Comparison of ENCODE assay signal across 21 cellular contexts in genomic region chr16:70151391-70151790, GRCh38. TPM values are rescaled to one million over a fixed set of nuclear protein-coding genes. Genes with fewer than 3 reads are reported as not detected.
DNase-seq lines count a peak whose midpoint lies in the region; ATAC-seq, FAIRE-seq and TF ChIP-seq lines count a peak whose summit lies in the region.
"Had no signal": no experiment of that assay in that cellular context is flagged by ENCODE, and none has a peak within 500 bp of the region (broad histone marks: within the 10 kb centered on the region; RNA-seq: fewer than 3 reads in every experiment).

No MANE protein-coding gene starts in this region.

- H3K4me3 ChIP-seq in CD8-positive, alpha-beta memory T cell (ENCODE audit: low read length): no peak overlapping the region
- H3K4me3 ChIP-seq in kidney (ENCODE audit: low read length in 2 of 2): no peak overlapping the region
- H3K4me3 ChIP-seq: adrenal gland; BLaER1 treated with 17β-estradiol and CSF1 and Interleukin-3, amounts not matched to agents 10 nM and 100 nM; vagina had no signal

- peaks cover 38% of the 10 kb centered on the region for H3K36me3 ChIP-seq in CD8-positive, alpha-beta memory T cell (ENCODE audit: insufficient read depth, low read length)
- peaks cover 32 to 38% of the 10 kb centered on the region in 2 donors for H3K36me3 ChIP-seq in kidney (ENCODE audit: control insufficient read depth in 1 of 2, insufficient read depth in 2 of 2, low read length in 2 of 2)

- FAIRE-seq in kidney (lab: Jason Lieb, UNC): no peak
- FAIRE-seq: endothelial cell of umbilical vein had no signal

- intact Hi-C loops in kidney (cut with DNase I): no loop called here

- H3K4me1 Mint-ChIP-seq in CD8-positive, alpha-beta memory T cell: peaks cover 6 to 10% (median 9%) of the 10 kb centered on the region in 3 donors
- H3K4me1 Mint-ChIP-seq: mesothelial cell of epicardium; stimulated activated naive B cell treated with anti-CD40 and anti-IgM and Interleukin-4, amounts not matched to agents 10 μg/mL and 1 μg/mL and 100 μg/mL, for 72 hours had no signal

- no peaks in the 10 kb centered on the region for H3K9me3 Mint-ChIP-seq in CD8-positive, alpha-beta memory T cell
- H3K9me3 Mint-ChIP-seq: mesothelial cell of epicardium; stimulated activated naive B cell treated with anti-CD40 and anti-IgM and Interleukin-4, amounts not matched to agents 10 μg/mL and 1 μg/mL and 100 μg/mL, for 72 hours had no signal

- H3K9ac ChIP-seq in kidney (ENCODE audit: low read length in 2 of 2): no peak overlapping the region

- DNase-seq in 8988T (peak; percentile 18), NCI-H2029 treated with DMSO at 0.1 percent for 48 hours (lab: John Stamatoyannopoulos, UW) (peak; percentile 32), kidney (no peak), HCEC 1CT (no peak)
- no peak for DNase-seq in CD8-positive, alpha-beta memory T cell
- DNase-seq: activated CD4-positive, CD25-positive, alpha-beta regulatory T cell; adrenal gland; Kasumi-1; NCI-H1436 treated with DMSO at 0.1 percent for 48 hours; NCI-H82; nucleus accumbens; stimulated activated naive B cell treated with anti-CD40 and anti-IgM and Interleukin-4, amounts not matched to agents 10 μg/mL and 1 μg/mL and 100 μg/mL, for 72 hours had no signal

- H3K36me3 Mint-ChIP-seq in CD8-positive, alpha-beta memory T cell: peaks cover 15 to 65% (median 21%) of the 10 kb centered on the region in 3 donors

- CTCF ChIA-PET in CD8-positive, alpha-beta memory T cell (lab: Charles Lee): no interaction called here

- no peak overlapping the region for H3K4me3 Mint-ChIP-seq in CD8-positive, alpha-beta memory T cell
- H3K4me3 Mint-ChIP-seq: mesothelial cell of epicardium; stimulated activated naive B cell treated with anti-CD40 and anti-IgM and Interleukin-4, amounts not matched to agents 10 μg/mL and 1 μg/mL and 100 μg/mL, for 72 hours had no signal

- no peak overlapping the region for H3K27ac ChIP-seq in CD8-positive, alpha-beta memory T cell (ENCODE audit: low read depth, low read length)
- no peak overlapping the region for H3K27ac ChIP-seq in kidney (ENCODE audit: low read depth in 2 of 2, low read length in 2 of 2)
- H3K27ac ChIP-seq: adrenal gland; BLaER1 treated with 17β-estradiol and CSF1 and Interleukin-3, amounts not matched to agents 10 nM and 100 nM; HL-60; vagina had no signal

- POLR2A ChIA-PET in CD8-positive, alpha-beta memory T cell (lab: Charles Lee): no interaction called here

- H3K27ac Mint-ChIP-seq in CD8-positive, alpha-beta memory T cell: peak overlapping the region in 5 of 8 donors; percentile 1 to 83 (median 30)
- H3K27ac Mint-ChIP-seq: mesothelial cell of epicardium had no signal

- H3K9me3 ChIP-seq in CD8-positive, alpha-beta memory T cell (ENCODE audit: low read length): no peaks in the 10 kb centered on the region
- H3K9me3 ChIP-seq in kidney (ENCODE audit: control insufficient read depth in 1 of 2, low read length in 2 of 2): no peaks in the 10 kb centered on the region
- H3K9me3 ChIP-seq: adrenal gland; BLaER1 treated with 17β-estradiol and CSF1 and Interleukin-3, amounts not matched to agents 10 nM and 100 nM; vagina had no signal

- peak; percentile 2 for TF ChIP-seq CTCF in kidney (IDR thresholded peaks at IDR 0.05; ENCODE audit: borderline replicate concordance, extremely low read depth, insufficient read depth)

- H3K4me1 ChIP-seq in CD8-positive, alpha-beta memory T cell (ENCODE audit: insufficient read depth, low read length): no peaks in the 10 kb centered on the region
- no peaks in the 10 kb centered on the region for H3K4me1 ChIP-seq in kidney (ENCODE audit: control insufficient read depth in 1 of 2, insufficient read depth in 1 of 2, low read depth in 1 of 2, low read length in 2 of 2)
- H3K4me1 ChIP-seq: adrenal gland; BLaER1 treated with 17β-estradiol and CSF1 and Interleukin-3, amounts not matched to agents 10 nM and 100 nM; vagina had no signal

- ATAC-seq in GM19328 (IDR thresholded peaks at IDR 0.05; ENCODE audit: unreplicated experiment): no peak
- no peak for ATAC-seq in HG03469 (IDR thresholded peaks at IDR 0.05; ENCODE audit: unreplicated experiment)
- ATAC-seq: stimulated activated naive B cell treated with anti-CD40 and anti-IgM and Interleukin-4, amounts not matched to agents 10 μg/mL and 1 μg/mL and 100 μg/mL, for 72 hours had no signal

- no peaks in the 10 kb centered on the region for H3K27me3 Mint-ChIP-seq in CD8-positive, alpha-beta memory T cell
- H3K27me3 Mint-ChIP-seq: stimulated activated naive B cell treated with anti-CD40 and anti-IgM and Interleukin-4, amounts not matched to agents 10 μg/mL and 1 μg/mL and 100 μg/mL, for 72 hours had no signal

- H3K27me3 ChIP-seq in CD8-positive, alpha-beta memory T cell (ENCODE audit: insufficient read depth, low read length, poor library complexity, severe bottlenecking): no peaks in the 10 kb centered on the region
- H3K27me3 ChIP-seq: adrenal gland; BLaER1 treated with 17β-estradiol and CSF1 and Interleukin-3, amounts not matched to agents 10 nM and 100 nM; vagina had no signal

RNA-seq across cellular contexts. Expression of gene CLEC18C, which starts 22.2 kb away (rescaled TPM):
- total RNA-seq in CD8-positive, alpha-beta memory T cell: under 1 TPM; 0.42 to 0.79 TPM
- not detected for polyA plus RNA-seq in CD8-positive, alpha-beta memory T cell
- 0.57 TPM for total RNA-seq in kidney
- 67.9 TPM for polyA plus RNA-seq in kidney (ENCODE audit: insufficient read depth, low read depth, low replicate concordance)
- total RNA-seq: endothelial cell of umbilical vein, glomerular endothelial cell, mesothelial cell of epicardium, RPMI7951 had no signal
- polyA plus RNA-seq: endothelial cell of umbilical vein had no signal

RNA-seq across cellular contexts. Expression of gene PDPR, which starts 37.3 kb away (rescaled TPM):
- total RNA-seq in CD8-positive, alpha-beta memory T cell: 10 to 100 TPM; 21.1 to 21.8 TPM
- 11.5 TPM for polyA plus RNA-seq in CD8-positive, alpha-beta memory T cell
- total RNA-seq in kidney: 46.9 TPM
- 7.0 TPM for polyA plus RNA-seq in kidney (ENCODE audit: insufficient read depth, low read depth, low replicate concordance)

Comparison
In these comparisons a context has a peak if more than half of its experiments do, and no peak if none do; other contexts are left out.
1. DNase-seq: peak in 8988T (single experiment) and NCI-H2029 treated with DMSO at 0.1 percent for 48 hours (single experiment); none in CD8-positive, alpha-beta memory T cell (0 of 5), kidney (single experiment) and HCEC 1CT (single experiment).